1 cellular context compared by ENCODE assay signal in the genomic region with DNA sequence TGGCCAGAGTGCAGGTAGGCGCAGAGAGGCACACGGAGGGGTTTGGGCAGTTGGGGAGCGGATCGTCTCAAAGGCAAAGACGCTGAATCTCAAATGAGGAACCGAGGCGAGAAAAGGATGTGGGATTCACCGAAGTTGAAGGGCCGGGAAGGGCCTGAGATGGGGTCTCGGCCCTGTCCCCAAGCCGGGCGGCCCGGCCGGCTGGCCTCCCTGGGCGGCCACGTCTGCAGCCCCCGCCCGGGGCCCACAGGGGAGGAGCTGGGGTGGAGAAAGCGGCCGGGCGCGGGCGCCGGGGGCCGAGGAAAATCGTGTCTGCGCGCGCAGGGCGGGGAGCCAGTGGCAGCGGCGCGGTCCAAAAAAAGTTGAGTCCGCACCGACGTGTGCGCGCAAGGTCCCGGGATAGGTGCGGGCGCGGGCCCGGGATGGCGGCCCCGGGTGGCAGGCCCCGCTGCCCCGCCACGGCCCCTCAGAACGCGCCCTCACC.
A peak's percentile ranks its signal among the peaks of the same experiment; 100 is the strongest.
TF ChIP-seq lines count a peak whose summit lies in the region.

No MANE protein-coding gene starts in this region.

TF ChIP-seq in IMR-90, 13 proteins besides CTCF, POLR2A, EP300 and RAD21:
- no peak for TF ChIP-seq MAFK (IDR thresholded peaks at IDR 0.05; ENCODE audit: low read depth, low read length)
- TF ChIP-seq MXI1 (IDR thresholded peaks at IDR 0.05; ENCODE audit: borderline replicate concordance, low read depth, low read length), result peak; percentile 18; the same call in 1 of the 2 replicates
